8 cellular contexts compared by ENCODE assay signal in the genomic region with DNA sequence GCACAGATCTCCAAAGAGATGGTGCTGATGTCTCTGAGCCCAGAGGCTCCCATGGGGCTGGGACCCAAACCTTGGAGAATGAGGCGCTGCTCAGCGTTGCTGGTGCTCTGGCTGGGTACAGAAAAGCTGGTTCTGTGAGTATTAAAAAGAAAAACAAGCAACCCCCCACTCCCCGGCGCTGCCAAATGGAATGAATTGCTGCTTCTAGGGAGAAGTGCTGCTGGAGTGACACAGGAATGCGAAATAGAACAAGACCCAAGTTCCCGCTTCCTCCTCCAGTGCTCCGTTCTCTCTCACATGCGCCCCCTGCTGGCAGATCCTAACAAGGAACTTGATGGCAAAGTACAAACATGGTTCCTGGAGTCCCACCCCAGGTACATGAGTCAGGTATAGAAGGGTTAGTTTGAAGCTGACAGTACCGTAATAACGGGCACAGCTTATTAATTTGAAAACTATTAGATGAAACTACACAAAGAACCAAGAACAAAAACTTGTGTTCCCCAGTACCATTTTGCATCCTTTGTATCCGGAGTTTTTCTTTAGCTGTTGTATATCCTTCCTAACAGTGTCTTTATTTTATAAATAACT. TPM values are rescaled to one million over a fixed set of nuclear protein-coding genes. Genes with fewer than 3 reads are reported as not detected.
DNase-seq lines count a peak whose midpoint lies in the region; ATAC-seq and TF ChIP-seq lines count a peak whose summit lies in the region.

No MANE protein-coding gene starts in this region.

- DNase-seq in NCI-H1105 treated with DMSO at 0.1 percent for 48 hours (lab: John Stamatoyannopoulos, UW) (peak; percentile 79), SK-N-MC (ENCODE audit: low read depth, low spot score) (peak; percentile 91), germinal center (ENCODE audit: low spot score) (peak; percentile 68), ovary (peak; percentile 92 to 97 (median 94)), thoracic aorta (ENCODE audit: low spot score) (peak; percentile 92)
- DNase-seq in activated naive CD4-positive, alpha-beta T cell treated with Interleukin-2 at 50 U/mL for 16 hours = peak; percentile 94

- peaks cover 4% of the 10 kb centered on the region for H3K4me1 ChIP-seq in ovary (ENCODE audit: insufficient read depth)
- H3K4me1 ChIP-seq in thoracic aorta (ENCODE audit: control insufficient read depth in 1 of 2, low read depth in 2 of 2) = peaks cover 4 to 14% of the 10 kb centered on the region in 2 donors

- no peak for TF ChIP-seq EP300 in ovary (IDR thresholded peaks at IDR 0.05)

- TF ChIP-seq POLR2A in ovary (IDR thresholded peaks at IDR 0.05) = no peak

- ATAC-seq in thoracic aorta (ENCODE audit: insufficient number of reproducible peaks, low FRiP score, low read depth) (peak; percentile 44), HG03108 (IDR thresholded peaks at IDR 0.05; ENCODE audit: unreplicated experiment) (no peak)

- H3K9me3 ChIP-seq in SK-N-MC (ENCODE audit: low read depth, low read length) = no peaks in the 10 kb centered on the region
- H3K9me3 ChIP-seq in ovary = no peaks in the 10 kb centered on the region
- no peaks in the 10 kb centered on the region for H3K9me3 ChIP-seq in thoracic aorta

- intact Hi-C loops in ovary (cut with DNase I) = loop anchor here in 2 of 4 donors (5.0 kb wide), 1 partner anchor 85 kb away; no protein-coding TSS in a partner anchor

- H3K4me3 ChIP-seq in SK-N-MC = peak overlapping the region; percentile 68
- no peak overlapping the region for H3K4me3 ChIP-seq in ovary
- peak overlapping the region; percentile 42 for H3K4me3 ChIP-seq in thoracic aorta

- H3K27me3 ChIP-seq in ovary = no peaks in the 10 kb centered on the region
- H3K27me3 ChIP-seq in thoracic aorta (replicated peaks; ENCODE audit: insufficient read depth) = no peaks in the 10 kb centered on the region

- H3K36me3 ChIP-seq in SK-N-MC (ENCODE audit: insufficient read depth, low read length) (peaks cover 10% of the 10 kb centered on the region; the same call in 1 of the 2 replicates), ovary (no peaks in the 10 kb centered on the region), thoracic aorta (peaks cover under 1% of the 10 kb centered on the region)

- no peak overlapping the region for H3K27ac ChIP-seq in SK-N-MC
- H3K27ac ChIP-seq in ovary = no peak overlapping the region
- H3K27ac ChIP-seq in thoracic aorta = no peak overlapping the region

- TF ChIP-seq CTCF in GM12801 (IDR thresholded peaks at IDR 0.05; ENCODE audit: extremely low read depth, insufficient read length) (peak; percentile 36), ovary (IDR thresholded peaks at IDR 0.05) (peak; percentile 73 to 89 (median 86)), thoracic aorta (IDR thresholded peaks at IDR 0.05) (peak; percentile 91)

- 12 to 13% (median 12%) methylated on average over 11 of the region's 11 CpGs for WGBS in ovary, 3 donors

- no peak overlapping the region for H3K9ac ChIP-seq in SK-N-MC (ENCODE audit: insufficient read length)

RNA-seq across cellular contexts. Expression of a gene that starts 2.1 kb away (rescaled TPM):
- total RNA-seq in ovary = 10 to 100 TPM; 30.4 to 44.9 (median 36.8) TPM
- 10 to 100 TPM; 33.7 to 39.5 TPM for polyA plus RNA-seq in ovary
- total RNA-seq in thoracic aorta = 10 to 100 TPM; 35.3 to 35.9 TPM

RNA-seq across cellular contexts. Expression of a gene that starts 29.0 kb away (rescaled TPM):
- total RNA-seq in ovary (10 to 100 TPM; 41.5 to 77.2 (median 70.5) TPM), thoracic aorta (10 to 100 TPM; 54.0 to 94.2 TPM)
- 100 to 1,000 TPM in 1 of 2 donors, 10 to 100 TPM in 1; 37.2 to 113 TPM for polyA plus RNA-seq in ovary

Comparison
In these comparisons a context has a peak if more than half of its experiments do, and no peak if none do; other contexts are left out.
1. CTCF ChIP-seq: peak in every context shown above with its lines; median percentile 91 in thoracic aorta; 86 in ovary; 36 in GM12801.